ENCODE assay signal across 19 cellular contexts in the genomic region with DNA sequence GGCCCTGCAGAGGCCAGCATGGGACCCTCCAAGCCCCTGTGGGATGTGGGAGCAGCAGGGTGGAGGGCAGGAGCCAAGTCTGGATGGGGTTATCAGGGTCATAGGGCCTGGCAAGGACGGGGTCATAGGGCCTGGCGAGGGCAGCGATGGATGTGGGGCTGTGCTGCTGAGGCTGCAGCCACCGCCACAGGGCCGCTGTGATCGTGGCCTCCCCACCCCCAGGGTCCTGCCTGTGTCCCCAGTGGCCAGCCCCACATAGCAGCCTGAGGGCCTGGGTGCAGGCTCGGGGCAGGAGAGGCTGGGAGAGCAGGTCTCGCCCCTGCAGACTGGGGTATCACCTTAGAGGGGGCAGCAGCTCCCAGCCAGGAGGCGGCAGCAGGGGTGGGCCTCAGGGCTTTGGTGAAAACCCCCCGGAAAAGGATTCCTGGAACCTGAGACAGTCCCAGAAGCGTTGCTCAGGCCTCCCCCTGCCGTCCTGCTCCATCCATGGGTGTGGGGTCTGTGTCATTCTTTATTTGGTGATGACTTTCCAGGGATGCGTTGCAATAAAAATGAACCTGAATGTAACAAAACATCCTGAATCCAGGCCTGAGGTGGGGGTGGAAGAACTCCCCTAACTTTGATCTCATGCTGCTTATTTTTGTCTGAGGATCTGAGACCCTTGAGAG.
DNase-seq lines count a peak whose midpoint lies in the region; ATAC-seq and TF ChIP-seq lines count a peak whose summit lies in the region.
"Had no signal": no experiment of that assay in that cellular context is flagged by ENCODE, and none has a peak within 500 bp of the region (broad histone marks: within the 10 kb centered on the region; RNA-seq: fewer than 3 reads in every experiment).

No MANE protein-coding gene starts in this region.

- H3K9me2 ChIP-seq in HCT116 (ENCODE audit: insufficient read depth), result no peaks in the 10 kb centered on the region

- H3K27ac ChIP-seq in HCT116 (ENCODE audit: low read depth, low read length) (peak overlapping the region; percentile 12; the same call in 1 of the 2 replicates), RWPE1 (peak overlapping the region; percentile 45), gastroesophageal sphincter (no peak overlapping the region), sigmoid colon (no peak overlapping the region)
- H3K27ac ChIP-seq: thoracic aorta had no signal

- peak overlapping the region; percentile 16; the same call in 1 of the 2 replicates for H3K9ac ChIP-seq in HCT116 (ENCODE audit: low read length)

- POLR2A ChIA-PET in HCT116 (lab: Charles Lee), result interaction anchor here (0.9 kb wide), 1 partner anchor 9 kb away, joined by 3 read pairs; no protein-coding TSS in a partner anchor
- POLR2A ChIA-PET in RWPE1 (lab: Yijun Ruan, JAX; ENCODE audit: low non-redundant PET), result no interaction called here

- no peaks in the 10 kb centered on the region for H3K9me3 ChIP-seq in HCT116 (ENCODE audit: control insufficient read depth in 1 of 2, insufficient read depth in 1 of 2, low read depth in 1 of 2, low read length in 2 of 2)
- H3K9me3 ChIP-seq in gastroesophageal sphincter, result no peaks in the 10 kb centered on the region
- H3K9me3 ChIP-seq in sigmoid colon, result no peaks in the 10 kb centered on the region
- H3K9me3 ChIP-seq: adrenal gland, thoracic aorta had no signal

- H3K27me3 ChIP-seq in HCT116 (ENCODE audit: insufficient read depth, low read length), result no peaks in the 10 kb centered on the region; the same call in 1 of the 2 replicates
- H3K27me3 ChIP-seq in gastroesophageal sphincter, result no peaks in the 10 kb centered on the region
- H3K27me3 ChIP-seq in sigmoid colon, result no peaks in the 10 kb centered on the region
- H3K27me3 ChIP-seq: adrenal gland had no signal

- BruUV-seq in HCT116 (replicated peaks; lab: Mats Ljungman, UMichigan), result no TSS peak

- no peak for TF ChIP-seq POLR2A in HCT116 (IDR thresholded peaks at IDR 0.05; ENCODE audit: borderline replicate concordance, extremely low read depth, insufficient read depth, insufficient read length)
- no peak for TF ChIP-seq POLR2A in gastroesophageal sphincter (IDR thresholded peaks at IDR 0.05)
- TF ChIP-seq POLR2A in sigmoid colon (IDR thresholded peaks at IDR 0.05), result no peak

- TF ChIP-seq CTCF in HCT116 (IDR thresholded peaks at IDR 0.05 in 2 of 3, conservative IDR thresholded peaks at IDR 0.05 in 1 of 3; ENCODE audit: borderline replicate concordance in 1 of 3, insufficient read depth in 1 of 3, low read depth in 2 of 3, low read length in 2 of 3), result no peak
- no peak for TF ChIP-seq CTCF in RWPE1 (conservative IDR thresholded peaks at IDR 0.05; ENCODE audit: low read depth)
- TF ChIP-seq CTCF in gastroesophageal sphincter (IDR thresholded peaks at IDR 0.05), result no peak
- no peak for TF ChIP-seq CTCF in sigmoid colon (IDR thresholded peaks at IDR 0.05)

- ATAC-seq in HCT116 (peak; percentile 29), gastroesophageal sphincter (peak; percentile 42), HG03342 (IDR thresholded peaks at IDR 0.05; ENCODE audit: unreplicated experiment) (no peak), GM21619 (IDR thresholded peaks at IDR 0.05; ENCODE audit: unreplicated experiment) (no peak)

- no peaks in the 10 kb centered on the region for H3K79me2 ChIP-seq in HCT116 (ENCODE audit: insufficient read depth, low read length)

- TF ChIP-seq RAD21 in HCT116 (IDR thresholded peaks at IDR 0.05; ENCODE audit: low read depth), result no peak

- H3K4me1 ChIP-seq in HCT116 (ENCODE audit: control insufficient read depth in 1 of 2, insufficient read depth in 2 of 2, low read length in 2 of 2), result peaks cover 35 to 53% of the 10 kb centered on the region in 2 experiments
- H3K4me1 ChIP-seq in gastroesophageal sphincter, result peaks cover 0 to 12% (median 0%) of the 10 kb centered on the region in 3 donors
- H3K4me1 ChIP-seq in sigmoid colon, result no peaks in the 10 kb centered on the region

- intact Hi-C loops in HCT116 (cut with micrococcal nuclease) (no loop called here), sigmoid colon (cut with DNase I) (no loop called here)

- H2AFZ ChIP-seq in HCT116 (ENCODE audit: low read depth, low read length, poor library complexity, severe bottlenecking), result no peak overlapping the region

- no peaks in the 10 kb centered on the region for H4K20me1 ChIP-seq in HCT116 (ENCODE audit: insufficient read depth)

- H3K36me3 ChIP-seq in HCT116 (ENCODE audit: control insufficient read depth in 1 of 2, insufficient read depth in 2 of 2, low read length in 2 of 2), result no peaks in the 10 kb centered on the region
- H3K36me3 ChIP-seq in gastroesophageal sphincter, result no peaks in the 10 kb centered on the region
- H3K36me3 ChIP-seq in sigmoid colon, result no peaks in the 10 kb centered on the region
- H3K36me3 ChIP-seq: adrenal gland, thoracic aorta had no signal

- DNase-seq in HCT116 (ENCODE audit: low read depth, low spot score) (no peak), RWPE1 (ENCODE audit: low spot score) (no peak), sigmoid colon (peak; percentile 21), NCI-H1694 treated with DMSO at 0.1 percent for 48 hours (lab: John Stamatoyannopoulos, UW) (no peak), hippocampal formation (lab: John Stamatoyannopoulos, UW) (no peak)
- DNase-seq: activated CD4-positive, alpha-beta memory T cell treated with anti-CD3 and anti-CD28 coated beads, Interleukin-2, amount 10 ng/mL, durations not matched to agents 7 days and 5 days; activated T-cell treated with anti-CD3 and anti-CD28 coated beads for 4 hours; CD8-positive, alpha-beta memory T cell; glutamatergic neuron; NCI-H1105 treated with DMSO at 0.1 percent for 48 hours; NCI-H2107; NCI-H510A; RPMI8226; stimulated activated CD4-positive, alpha-beta T cell treated with anti-CD3 and anti-CD28 coated beads, Interleukin-1b, Interleukin-23, amount 100 ng/mL, for 48 hours had no signal

- 80 to 100% methylated on average over 1 of the region's 13 CpGs for WGBS in gastroesophageal sphincter (ENCODE audit: low coverage in 1 of 2), 2 donors
- WGBS in sigmoid colon, 2 donors, result 71 to 80% methylated on average over 13 of the region's 13 CpGs

- H3K4me2 ChIP-seq in HCT116 (ENCODE audit: low read length), result peak overlapping the region; percentile 34

- H3K4me3 ChIP-seq in HCT116 (replicated peaks in 1 of 2; ENCODE audit: low read depth in 1 of 2, low read length in 2 of 2) (no peak overlapping the region), gastroesophageal sphincter (no peak overlapping the region), sigmoid colon (no peak overlapping the region)
- H3K4me3 ChIP-seq: adrenal gland, thoracic aorta had no signal

- TF ChIP-seq EP300 in gastroesophageal sphincter (IDR thresholded peaks at IDR 0.05), result no peak
- TF ChIP-seq EP300 in sigmoid colon (IDR thresholded peaks at IDR 0.05), result no peak

- CTCF ChIA-PET in HCT116 (lab: Charles Lee), result no interaction called here
- CTCF ChIA-PET in RWPE1 (lab: Yijun Ruan, JAX), result interaction anchor here (0.6 kb wide), 1 partner anchor 229 kb away, joined by 3 read pairs; no protein-coding TSS in a partner anchor

- RAD21 ChIA-PET in HCT116 (lab: Charles Lee; ENCODE audit: low non-redundant PET in 1 of 2, low total read pairs in 2 of 2, uncharacterized antibody in 2 of 2, unreplicated experiment in 2 of 2), result interaction anchor here in 1 of 2 experiments (0.6 kb wide), 1 partner anchor 98 kb away, joined by 4 read pairs; no protein-coding TSS in a partner anchor

TF ChIP-seq in HCT116, 20 proteins besides CTCF, POLR2A, EP300 and RAD21:
- TF ChIP-seq, protein P1, sequence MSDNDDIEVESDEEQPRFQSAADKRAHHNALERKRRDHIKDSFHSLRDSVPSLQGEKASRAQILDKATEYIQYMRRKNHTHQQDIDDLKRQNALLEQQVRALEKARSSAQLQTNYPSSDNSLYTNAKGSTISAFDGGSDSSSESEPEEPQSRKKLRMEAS (IDR thresholded peaks at IDR 0.05), result no peak
- no peak for TF ChIP-seq EZH2phosphoT487 (IDR thresholded peaks at IDR 0.05; ENCODE audit: borderline replicate concordance)

Comparison
In these comparisons a context has a peak if more than half of its experiments do, and no peak if none do; other contexts are left out.
1. ATAC-seq: peak in HCT116 (single experiment) and gastroesophageal sphincter (single experiment); none in HG03342 (single experiment) and GM21619 (single experiment).
2. H3K27ac ChIP-seq: peak in HCT116 (single experiment) and RWPE1 (single experiment); none in gastroesophageal sphincter (0 of 4) and sigmoid colon (0 of 4).